ENCODE assay signal across 34 cellular contexts in the genomic region with DNA sequence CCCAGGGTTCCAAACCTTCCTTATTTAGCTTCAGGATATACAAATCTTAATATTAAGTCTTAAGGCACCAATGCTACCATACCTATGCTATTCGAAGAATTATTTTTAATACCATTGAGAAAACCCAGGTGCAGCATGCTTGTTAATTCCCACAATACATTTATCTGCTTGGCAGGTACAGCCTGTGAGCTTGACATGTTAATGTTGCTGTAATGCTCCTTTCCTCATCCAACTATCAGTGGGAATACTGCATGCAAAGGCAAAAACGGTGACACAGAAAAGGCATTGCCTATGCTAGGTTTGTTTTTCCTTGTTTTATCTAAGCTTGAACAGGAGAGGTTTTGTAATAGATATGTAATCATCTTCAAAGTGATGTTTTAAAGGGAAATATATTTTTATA.
"Had no signal": no experiment of that assay in that cellular context is flagged by ENCODE, and none has a peak within 500 bp of the region (broad histone marks: within the 10 kb centered on the region; RNA-seq: fewer than 3 reads in every experiment).

No MANE protein-coding gene starts in this region.

- H3K27ac ChIP-seq: KMS-11 had no signal

- DNase-seq: Karpas-422, Kasumi-1, MG63, MM.1S, MV-4-11, NCI-H1048, NCI-H1092, NCI-H1092 treated with DMSO at 0.1 percent for 48 hours, NCI-H1105, NCI-H1105 treated with DMSO at 0.1 percent for 48 hours, NCI-H1417, NCI-H1417 treated with DMSO at 0.1 percent for 48 hours, NCI-H1436, NCI-H1436 treated with DMSO at 0.1 percent for 48 hours, NCI-H146, NCI-H1694, NCI-H1694 treated with DMSO at 0.1 percent for 48 hours, NCI-H187, NCI-H187 treated with DMSO at 0.1 percent for 48 hours, NCI-H1930, NCI-H2029, NCI-H2029 treated with DMSO at 0.1 percent for 48 hours, NCI-H2081, NCI-H2081 treated with DMSO at 0.1 percent for 48 hours, NCI-H2107, NCI-H2171, NCI-H2171 treated with DMSO at 0.1 percent for 48 hours, NCI-H2227 treated with DMSO at 0.1 percent for 48 hours, NCI-H226, NCI-H345, NCI-H446, NCI-H446 treated with DMSO at 0.1 percent for 48 hours, NCI-H510A had no signal

- H3K9me3 ChIP-seq: MG63 had no signal

- H3K4me2 ChIP-seq: KMS-11 had no signal

- H3K36me3 ChIP-seq: MG63 had no signal

- H3K4me3 ChIP-seq: MG63 had no signal

- H3K9ac ChIP-seq: KMS-11 had no signal
